ENCODE assay signal across 8 cellular contexts in genomic region chr16:25111403-25112166, GRCh38. TPM values are rescaled to one million over a fixed set of nuclear protein-coding genes. Genes with fewer than 3 reads are reported as not detected.
DNase-seq lines count a peak whose midpoint lies in the region; ATAC-seq and TF ChIP-seq lines count a peak whose summit lies in the region.

LCMT1 (plus strand) TSS chr16:25111742; CDS start chr16:25111884, 142 bp downstream.

- no peaks in the 10 kb centered on the region for H3K9me3 Mint-ChIP-seq in activated B cell treated with CpG ODN at 0.5 μM for 24 hours
- no peaks in the 10 kb centered on the region for H3K9me3 Mint-ChIP-seq in immature natural killer cell

- TF ChIP-seq CTCF in activated B cell treated with CpG ODN at 0.5 μM for 24 hours (IDR thresholded peaks at IDR 0.05) = no peak

- H3K27ac Mint-ChIP-seq in activated B cell treated with CpG ODN at 0.5 μM for 24 hours (peak within 1 kb of the TSS; percentile 94), immature natural killer cell (peak within 1 kb of the TSS; percentile 84 to 98 (median 96))

- peaks cover 26% of the 10 kb centered on the region for H3K36me3 Mint-ChIP-seq in activated B cell treated with CpG ODN at 0.5 μM for 24 hours (ENCODE audit: low read depth)
- peaks cover 0 to 13% (median 4%) of the 10 kb centered on the region in 3 donors for H3K36me3 Mint-ChIP-seq in immature natural killer cell

- H3K4me3 Mint-ChIP-seq in activated B cell treated with CpG ODN at 0.5 μM for 24 hours (peak within 1 kb of the TSS; percentile 95), immature natural killer cell (peak within 1 kb of the TSS; percentile 93 to 98 (median 96))

- intact Hi-C loops in activated B cell treated with CpG ODN at 0.5 μM for 24 hours (cut with micrococcal nuclease) = loop anchor here (1.0 to 10.0 kb wide), 7 partner anchors 45 to 572 kb away; partner anchors contain the start of genes RBBP6 and ZKSCAN2

- ATAC-seq in HG03196 (IDR thresholded peaks at IDR 0.05; ENCODE audit: unreplicated experiment) (peak; percentile 92), activated B cell treated with CpG ODN at 0.5 μM for 24 hours (ENCODE audit: low read depth) (peak; percentile 89)

- TF ChIP-seq POLR2A in GM18951 (IDR thresholded peaks at IDR 0.05; ENCODE audit: extremely low read depth, insufficient read depth, insufficient read length) = peak; percentile 73

- CTCF ChIA-PET in activated B cell treated with CpG ODN at 0.5 μM for 24 hours (lab: Charles Lee) = interaction anchor here (1.1 to 1.3 kb wide), 2 partner anchors 45 to 594 kb away, joined by 3 to 4 read pairs; no protein-coding TSS in a partner anchor

- peak within 1 kb of the TSS; percentile 74 for H3K27ac ChIP-seq in caudate nucleus (ENCODE audit: low read depth, low read length)

- H3K4me1 Mint-ChIP-seq in activated B cell treated with CpG ODN at 0.5 μM for 24 hours = peaks cover 41% of the 10 kb centered on the region
- H3K4me1 Mint-ChIP-seq in immature natural killer cell = peaks cover 49 to 73% of the 10 kb centered on the region in 2 donors

- DNase-seq in AG08395 (ENCODE audit: low spot score) = peak; percentile 98
- peak; percentile 99 for DNase-seq in NCI-H345 (lab: John Stamatoyannopoulos, UW)
- DNase-seq in activated B cell treated with CpG ODN at 0.5 μM for 24 hours = peak; percentile 78
- peak; percentile 44 to 97 (median 89) for DNase-seq in caudate nucleus (lab: John Stamatoyannopoulos, UW)
- DNase-seq in immature natural killer cell = peak; percentile 92 to 94 (median 92)
- DNase-seq in smooth muscle cell of the brain vasculature (ENCODE audit: low read depth, low spot score) = peak; percentile 96

- in situ Hi-C loops in GM18951 (cut with MboI; ENCODE audit: low sequenced_read_pairs, unreplicated experiment) = no loop called here

- H3K27me3 Mint-ChIP-seq in activated B cell treated with CpG ODN at 0.5 μM for 24 hours (no peaks in the 10 kb centered on the region), immature natural killer cell (ENCODE audit: low read depth in 3 of 3) (peaks cover 4 to 7% (median 4%) of the 10 kb centered on the region in 3 donors)

- POLR2A ChIA-PET in activated B cell treated with CpG ODN at 0.5 μM for 24 hours (lab: Charles Lee) = interaction anchor here (0.7 to 3.2 kb wide), 13 partner anchors 17 to 136 kb away, joined by 3 to 22 read pairs (median 4); partner anchors contain the start of gene ARHGAP17

RNA-seq across cellular contexts. Expression of gene LCMT1, which starts in this region (rescaled TPM):
- total RNA-seq in activated B cell treated with CpG ODN at 0.5 μM for 24 hours = 32.2 and 33.6 TPM in 2 replicates
- polyA plus RNA-seq in immature natural killer cell = 10 to 100 TPM; 40.0 to 55.1 (median 54.7) TPM

Comparison
In these comparisons a context has a peak if more than half of its experiments do, and no peak if none do; other contexts are left out.
1. Peak in every context shown above with its lines: DNase-seq, ATAC-seq and H3K27ac ChIP-seq.